In the genomic region with DNA sequence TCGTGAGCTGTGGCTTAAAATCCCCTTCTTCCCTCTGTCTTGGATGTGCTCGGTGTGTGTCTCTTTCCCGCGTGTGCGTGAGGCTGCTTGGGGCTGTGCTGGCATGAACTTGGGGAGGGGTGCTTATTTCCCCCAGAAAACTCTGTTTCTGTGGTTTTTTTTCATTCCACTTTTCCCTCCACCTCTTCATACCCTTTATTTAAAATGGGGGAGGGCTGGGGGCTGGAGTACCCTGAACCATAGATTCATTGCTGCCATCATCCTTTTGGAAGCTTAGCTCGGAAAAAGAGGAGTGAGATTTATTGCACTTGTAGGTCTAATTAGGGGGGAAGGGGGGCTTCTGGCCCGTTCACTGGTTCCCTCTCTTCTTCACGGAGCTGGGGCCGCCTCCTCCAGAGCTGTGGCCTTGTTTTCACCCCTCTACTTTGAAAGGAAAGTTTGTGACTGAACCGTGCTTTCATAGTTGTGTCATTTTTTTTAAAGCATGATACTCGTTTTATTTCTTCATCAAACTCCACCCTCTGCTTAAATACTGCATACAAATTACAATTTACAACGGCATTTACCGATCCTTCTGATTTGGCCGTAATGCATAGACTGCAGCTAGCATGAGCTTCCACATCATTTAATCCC, we compare ENCODE assay signal across 8 cellular contexts. TPM values are rescaled to one million over a fixed set of nuclear protein-coding genes. Genes with fewer than 3 reads are reported as not detected.
A peak's percentile ranks its signal among the peaks of the same experiment; 100 is the strongest.
DNase-seq lines count a peak whose midpoint lies in the region; ATAC-seq and TF ChIP-seq lines count a peak whose summit lies in the region.

No MANE protein-coding gene starts in this region.

- no peak overlapping the region for H3K27ac Mint-ChIP-seq in activated naive CD4-positive, alpha-beta T cell treated with anti-CD3 and anti-CD28 coated beads for 36 hours

- intact Hi-C loops in activated naive CD4-positive, alpha-beta T cell treated with anti-CD3 and anti-CD28 coated beads for 36 hours (cut with micrococcal nuclease): loop anchor here (2.0 to 10.0 kb wide), 3 partner anchors 15 to 1941 kb away; no protein-coding TSS in a partner anchor
- intact Hi-C loops in right lobe of liver (cut with DNase I): no loop called here

- peaks cover 46% of the 10 kb centered on the region for H3K27me3 Mint-ChIP-seq in activated naive CD4-positive, alpha-beta T cell treated with anti-CD3 and anti-CD28 coated beads for 36 hours (ENCODE audit: low read depth)

- H3K4me1 ChIP-seq in right lobe of liver: peaks cover 0 to 6% (median 0%) of the 10 kb centered on the region in 4 donors
- H3K4me1 ChIP-seq in tibial nerve: peaks cover 0 to 15% (median 7%) of the 10 kb centered on the region in 4 donors

- peaks cover 8% of the 10 kb centered on the region for H3K36me3 Mint-ChIP-seq in activated naive CD4-positive, alpha-beta T cell treated with anti-CD3 and anti-CD28 coated beads for 36 hours (ENCODE audit: low read depth)

- peak overlapping the region; percentile 82 for H3K27ac ChIP-seq in angular gyrus (ENCODE audit: low read depth, low read length)
- H3K27ac ChIP-seq in right lobe of liver: peak overlapping the region; percentile 32 to 67 (median 33)
- peak overlapping the region; percentile 84 to 95 (median 89) for H3K27ac ChIP-seq in tibial nerve

- H3K36me3 ChIP-seq in right lobe of liver (no peaks in the 10 kb centered on the region), tibial nerve (peaks cover 0 to 8% (median 0%) of the 10 kb centered on the region in 3 donors)

- no peaks in the 10 kb centered on the region for H3K9me3 ChIP-seq in right lobe of liver
- H3K9me3 ChIP-seq in tibial nerve: no peaks in the 10 kb centered on the region

- H3K27me3 ChIP-seq in right lobe of liver (no peaks in the 10 kb centered on the region), tibial nerve (peaks cover 0 to 14% of the 10 kb centered on the region in 2 donors)

- no peak for DNase-seq in activated naive CD4-positive, alpha-beta T cell treated with anti-CD3 and anti-CD28 coated beads for 36 hours
- no peak for DNase-seq in activated naive CD4-positive, alpha-beta T cell treated with anti-CD3 and anti-CD28 coated beads, Interleukin-2, amount 50 U/mL, for 16 hours
- DNase-seq in right lobe of liver (no peak), tibial nerve (ENCODE audit: low spot score in 2 of 2) (no peak), Kasumi-1 (lab: John Stamatoyannopoulos, UW) (no peak), COLO668 (lab: John Stamatoyannopoulos, UW; ENCODE audit: unreplicated experiment) (no peak)

- peaks cover 28% of the 10 kb centered on the region for H3K4me1 Mint-ChIP-seq in activated naive CD4-positive, alpha-beta T cell treated with anti-CD3 and anti-CD28 coated beads for 36 hours (ENCODE audit: low read depth)

- peak overlapping the region; percentile 65 for H3K4me3 Mint-ChIP-seq in activated naive CD4-positive, alpha-beta T cell treated with anti-CD3 and anti-CD28 coated beads for 36 hours

- peak in 1 of 2 donors; percentile 53 for TF ChIP-seq EP300 in tibial nerve (IDR thresholded peaks at IDR 0.05)

- 22% methylated on average over 14 of the region's 14 CpGs for WGBS in right lobe of liver (ENCODE audit: insufficient coverage, low coverage, low lambda C conversion rate, missing lambda C conversion rate)
- WGBS in tibial nerve, 2 donors: 11% methylated on average over 14 of the region's 14 CpGs

- CTCF ChIA-PET in activated naive CD4-positive, alpha-beta T cell treated with anti-CD3 and anti-CD28 coated beads for 36 hours (lab: Charles Lee): interaction anchor here (0.9 to 2.0 kb wide), 5 partner anchors 10 to 215 kb away, joined by 3 to 9 read pairs (median 7); no protein-coding TSS in a partner anchor

- TF ChIP-seq CTCF in right lobe of liver (IDR thresholded peaks at IDR 0.05) (no peak), tibial nerve (IDR thresholded peaks at IDR 0.05) (no peak)

- H3K9me3 Mint-ChIP-seq in activated naive CD4-positive, alpha-beta T cell treated with anti-CD3 and anti-CD28 coated beads for 36 hours: peaks cover 3% of the 10 kb centered on the region

- H3K4me3 ChIP-seq in right lobe of liver (peak overlapping the region; percentile 47 to 57 (median 47)), tibial nerve (peak overlapping the region; percentile 46 to 83 (median 59))

- TF ChIP-seq POLR2A in right lobe of liver (IDR thresholded peaks at IDR 0.05) (no peak), tibial nerve (IDR thresholded peaks at IDR 0.05) (no peak)

- no peak for ATAC-seq in right lobe of liver
- ATAC-seq in GM21528 (IDR thresholded peaks at IDR 0.05; ENCODE audit: low FRiP score, unreplicated experiment): no peak

RNA-seq across cellular contexts. Expression of gene NR2F1, which starts 2.8 kb away (rescaled TPM):
- total RNA-seq in activated naive CD4-positive, alpha-beta T cell treated with anti-CD3 and anti-CD28 coated beads for 36 hours: not detected
- total RNA-seq in right lobe of liver (10 to 100 TPM in 2 of 6 experiments, 1 to 10 TPM in 4; 5.3 to 12.1 (median 9.4) TPM), tibial nerve (10 to 100 TPM; 64.9 to 81.3 (median 67.6) TPM)

RNA-seq across cellular contexts. Expression of gene NR2F1-AS1, which starts 4.8 kb away (rescaled TPM):
- total RNA-seq in activated naive CD4-positive, alpha-beta T cell treated with anti-CD3 and anti-CD28 coated beads for 36 hours: not detected
- total RNA-seq in right lobe of liver: 1 to 10 TPM; 1.2 to 3.8 (median 2.3) TPM
- total RNA-seq in tibial nerve: 10 to 100 TPM; 13.5 to 38.4 (median 35.4) TPM

Comparison
In these comparisons a context has a peak if more than half of its experiments do, and no peak if none do; other contexts are left out.
1. H3K27ac ChIP-seq: peak in every context shown above with its lines; median percentile 89 in tibial nerve; 82 in angular gyrus; 33 in right lobe of liver.
2. RNA of gene NR2F1, which starts 2.8 kb away (total RNA-seq): 64.9 to 81.3 TPM in tibial nerve and 5.3 to 12.1 TPM in right lobe of liver; not detected in activated naive CD4-positive, alpha-beta T cell treated with anti-CD3 and anti-CD28 coated beads for 36 hours; every median in the first group is over 4 times any median in the second.